ENCODE assay signal across 22 cellular contexts in genomic region chr12:131583085-131583712, GRCh38.
"Had no signal": no experiment of that assay in that cellular context is flagged by ENCODE, and none has a peak within 500 bp of the region (broad histone marks: within the 10 kb centered on the region; RNA-seq: fewer than 3 reads in every experiment).

No MANE protein-coding gene starts in this region.

- H3K36me3 ChIP-seq: brain microvascular endothelial cell, left ventricle myocardium inferior, right atrium auricular region, tibial nerve, vagina had no signal

- H3K27ac ChIP-seq: brain microvascular endothelial cell, dorsolateral prefrontal cortex, epithelial cell of prostate, left ventricle myocardium inferior, right atrium auricular region, tibial nerve, vagina had no signal

- H3K9me3 Mint-ChIP-seq: activated T-cell treated with anti-CD3 and anti-CD28 coated beads, Interleukin-2, amount 50 U/mL, for 24 hours; nephron progenitor cell had no signal

- DNase-seq: activated CD4-positive, alpha-beta T cell treated with anti-CD3 and anti-CD28 coated beads, Interleukin-2, amount 10 ng/mL, durations not matched to agents 7 days and 5 days; activated CD8-positive, alpha-beta T cell treated with anti-CD3 and anti-CD28 coated beads, Interleukin-2, amount 10 ng/mL, durations not matched to agents 7 days and 5 days; activated naive CD4-positive, alpha-beta T cell treated with Interleukin-2 at 50 U/mL for 16 hours; activated T-cell treated with anti-CD3 and anti-CD28 coated beads, Interleukin-2, amount 50 U/mL, for 24 hours; anterior cingulate cortex; brain microvascular endothelial cell; central memory CD4-positive, alpha-beta T cell; head of caudate nucleus; kidney; left ventricle myocardium inferior; mammary epithelial cell; nephron progenitor cell; stimulated activated CD4-positive, alpha-beta T cell treated with anti-CD3 and anti-CD28 coated beads, Interleukin-2, amount 100 ng/mL, for 24 hours; stimulated activated naive CD8-positive, alpha-beta T cell treated with anti-CD3 and anti-CD28 coated beads, Interleukin-15, Interleukin-2, amounts not matched to agents 100 U/mL and 50 U/mL, for 24 hours; substantia nigra had no signal

- H3K4me3 Mint-ChIP-seq: activated CD4-positive, alpha-beta T cell treated with anti-CD3 and anti-CD28 coated beads, Interleukin-2, amount 10 ng/mL, durations not matched to agents 7 days and 5 days; activated CD8-positive, alpha-beta T cell treated with anti-CD3 and anti-CD28 coated beads, Interleukin-2, amount 10 ng/mL, durations not matched to agents 7 days and 5 days; activated T-cell treated with anti-CD3 and anti-CD28 coated beads, Interleukin-2, amount 50 U/mL, for 24 hours; nephron progenitor cell had no signal

- H3K27me3 ChIP-seq: brain microvascular endothelial cell, right atrium auricular region, vagina had no signal

- H3K4me1 Mint-ChIP-seq: activated CD4-positive, alpha-beta T cell treated with anti-CD3 and anti-CD28 coated beads, Interleukin-2, amount 10 ng/mL, durations not matched to agents 7 days and 5 days; nephron progenitor cell had no signal

- H3K9me3 ChIP-seq: left ventricle myocardium inferior, right atrium auricular region, vagina had no signal

- H3K4me1 ChIP-seq: left ventricle myocardium inferior, right atrium auricular region, tibial nerve, vagina had no signal

- H3K27ac Mint-ChIP-seq: activated CD4-positive, alpha-beta T cell treated with anti-CD3 and anti-CD28 coated beads, Interleukin-2, amount 10 ng/mL, durations not matched to agents 7 days and 5 days; activated CD8-positive, alpha-beta T cell treated with anti-CD3 and anti-CD28 coated beads, Interleukin-2, amount 10 ng/mL, durations not matched to agents 7 days and 5 days; activated T-cell treated with anti-CD3 and anti-CD28 coated beads, Interleukin-2, amount 50 U/mL, for 24 hours; activated T-helper 2 cell treated with anti-CD3 and anti-CD28 coated beads, Interferon-gamma antibody, Interleukin-2, Interleukin-4, amounts not matched to agents 10 μg/mL and 5 μg/mL and 100 μg/mL, durations not matched to agents 14 hours and 24 hours and 36 hours; nephron progenitor cell; progenitor cell of endocrine pancreas had no signal

- H3K4me3 ChIP-seq: left ventricle myocardium inferior, right atrium auricular region, tibial nerve, vagina had no signal

- ATAC-seq: activated CD8-positive, alpha-beta T cell treated with anti-CD3 and anti-CD28 coated beads, Interleukin-2, amount 10 ng/mL, durations not matched to agents 7 days and 5 days; stimulated activated naive CD8-positive, alpha-beta T cell treated with anti-CD3 and anti-CD28 coated beads, Interleukin-15, Interleukin-2, amounts not matched to agents 100 U/mL and 50 U/mL, for 24 hours had no signal
